ENCODE assay signal across 8 cellular contexts in the genomic region with DNA sequence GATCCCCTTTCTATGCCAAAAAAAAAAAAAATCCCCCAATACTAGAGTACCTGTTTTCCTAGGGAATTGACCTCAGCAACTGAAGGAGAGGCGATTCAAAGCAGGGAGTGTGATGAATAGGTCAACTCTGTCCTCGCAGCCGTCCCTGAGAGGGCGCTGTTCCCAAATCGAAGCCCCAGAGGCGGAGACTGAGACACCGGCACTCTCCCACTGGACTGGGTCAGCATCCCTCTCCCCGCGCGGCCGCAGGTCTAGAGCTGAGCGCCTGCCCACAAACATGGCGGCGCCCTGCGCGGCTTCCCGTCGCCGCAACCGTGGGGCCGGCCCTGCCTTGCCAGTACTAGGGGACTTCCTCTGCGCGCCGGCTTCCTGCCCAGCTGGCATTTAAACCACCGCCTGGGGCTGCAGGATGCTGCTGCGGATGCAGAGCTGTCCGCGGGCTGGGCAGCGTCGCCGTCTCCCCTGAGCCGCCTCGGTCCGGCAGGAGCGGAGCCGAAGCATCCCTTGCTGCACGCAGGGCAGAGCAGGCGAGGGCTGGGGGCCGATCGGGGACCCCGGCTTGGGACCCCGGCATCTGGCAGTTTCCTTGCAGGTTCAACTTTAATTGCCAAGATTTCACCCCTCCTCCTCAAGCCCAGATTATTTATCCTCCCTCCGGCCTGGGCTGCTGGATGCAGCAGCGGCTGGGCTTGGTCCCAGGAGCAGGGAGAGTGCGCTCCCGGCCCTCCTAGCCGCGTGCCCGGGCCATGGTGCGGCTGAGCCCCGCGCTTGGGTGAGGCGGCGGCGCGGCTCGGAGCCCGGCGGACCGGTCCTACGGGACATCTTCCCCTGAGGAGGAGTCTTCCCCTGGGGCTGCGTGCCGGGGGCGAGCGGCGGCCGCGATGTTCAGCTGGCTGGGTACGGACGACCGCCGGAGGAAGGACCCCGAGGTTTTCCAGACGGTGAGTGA. TPM values are rescaled to one million over a fixed set of nuclear protein-coding genes. Genes with fewer than 3 reads are reported as not detected.
DNase-seq lines count a peak whose midpoint lies in the region; ATAC-seq and TF ChIP-seq lines count a peak whose summit lies in the region.

A gene (plus strand): TSS at position 412 of the 949 bp plus-strand sequence. CDS start 470 bp downstream, at position 882.

- ATAC-seq in GM21737 (IDR thresholded peaks at IDR 0.05; ENCODE audit: unreplicated experiment) (peak; percentile 93), omental fat pad (ENCODE audit: low FRiP score) (peak; percentile 94)

- H3K79me2 ChIP-seq in Karpas-422 (ENCODE audit: low read length), result peaks cover 52% of the 10 kb centered on the region

- H3K9ac ChIP-seq in Karpas-422 (ENCODE audit: low read length), result peak within 1 kb of the TSS; percentile 91

- DNase-seq in DMS53 (lab: John Stamatoyannopoulos, UW) (peak; percentile 95), Karpas-422 (peak; percentile 98), SJCRH30 (peak; percentile 30 to 31), glomerular visceral epithelial cell (ENCODE audit: extremely low spot score) (peak; percentile 92), omental fat pad (ENCODE audit: low spot score) (peak; percentile 67), testis (peak; percentile 92)

- H3K9me2 ChIP-seq in Karpas-422 (replicated peaks; ENCODE audit: insufficient read depth, low read length), result no peaks in the 10 kb centered on the region

- H3K27me3 ChIP-seq in Karpas-422 (ENCODE audit: low read length) (no peaks in the 10 kb centered on the region), SJCRH30 (peaks cover 15% of the 10 kb centered on the region; the same call in 1 of the 2 replicates), testis (no peaks in the 10 kb centered on the region)

- H3K4me1 Mint-ChIP-seq in activated naive CD4-positive, alpha-beta T cell treated with anti-CD3 and anti-CD28 coated beads, Interleukin-2, amount 50 U/mL, for 24 hours, result peaks cover 25% of the 10 kb centered on the region

- H3K4me3 ChIP-seq in Karpas-422 (ENCODE audit: low read length) (peak within 1 kb of the TSS; percentile 81), SJCRH30 (no peak within 1 kb of the TSS), testis (peak within 1 kb of the TSS; percentile 56 to 76)

- peak within 1 kb of the TSS; percentile 60 for H3K27ac Mint-ChIP-seq in activated naive CD4-positive, alpha-beta T cell treated with anti-CD3 and anti-CD28 coated beads, Interleukin-2, amount 50 U/mL, for 24 hours

- H4K20me1 ChIP-seq in Karpas-422 (ENCODE audit: insufficient read depth, low read depth, low read length), result peaks cover 31% of the 10 kb centered on the region

- H2AFZ ChIP-seq in Karpas-422 (ENCODE audit: low read length), result no peak within 1 kb of the TSS

- intact Hi-C loops in testis (cut with DNase I; ENCODE audit: low total_unique reads), result no loop called here

- no peaks in the 10 kb centered on the region for H3K36me3 Mint-ChIP-seq in activated naive CD4-positive, alpha-beta T cell treated with anti-CD3 and anti-CD28 coated beads, Interleukin-2, amount 50 U/mL, for 24 hours

- TF ChIP-seq POLR2A in testis (IDR thresholded peaks at IDR 0.05), result no peak

- peak within 1 kb of the TSS; percentile 77 for H3K4me3 Mint-ChIP-seq in activated naive CD4-positive, alpha-beta T cell treated with anti-CD3 and anti-CD28 coated beads, Interleukin-2, amount 50 U/mL, for 24 hours

- H3K4me1 ChIP-seq in Karpas-422 (ENCODE audit: low read length) (peaks cover 46% of the 10 kb centered on the region), SJCRH30 (no peaks in the 10 kb centered on the region), testis (peaks cover 3% of the 10 kb centered on the region)

- H3K9me3 ChIP-seq in Karpas-422 (ENCODE audit: low read length), result no peaks in the 10 kb centered on the region
- H3K9me3 ChIP-seq in SJCRH30 (replicated peaks), result no peaks in the 10 kb centered on the region
- H3K9me3 ChIP-seq in testis, result no peaks in the 10 kb centered on the region

- TF ChIP-seq CTCF in omental fat pad (IDR thresholded peaks at IDR 0.05) (no peak), testis (IDR thresholded peaks at IDR 0.05) (peak; percentile 15 to 40 (median 30))

- no peaks in the 10 kb centered on the region for H3K27me3 Mint-ChIP-seq in activated naive CD4-positive, alpha-beta T cell treated with anti-CD3 and anti-CD28 coated beads, Interleukin-2, amount 50 U/mL, for 24 hours

- no peaks in the 10 kb centered on the region for H3K9me3 Mint-ChIP-seq in activated naive CD4-positive, alpha-beta T cell treated with anti-CD3 and anti-CD28 coated beads, Interleukin-2, amount 50 U/mL, for 24 hours

- WGBS in testis, 2 donors, result 1 to 3% methylated on average over 31 to 66 of the region's 74 CpGs

- H3K36me3 ChIP-seq in Karpas-422 (ENCODE audit: insufficient read depth, low read length) (peaks cover 41% of the 10 kb centered on the region), SJCRH30 (no peaks in the 10 kb centered on the region), testis (ENCODE audit: low read depth, missing control alignments) (no peaks in the 10 kb centered on the region)

- H3K4me2 ChIP-seq in Karpas-422 (ENCODE audit: low read depth, low read length, poor library complexity, severe bottlenecking), result peak within 1 kb of the TSS; percentile 94

- H3K27ac ChIP-seq in Karpas-422 (ENCODE audit: low read length) (peak within 1 kb of the TSS; percentile 96), SJCRH30 (no peak within 1 kb of the TSS), testis (peak within 1 kb of the TSS in 1 of 2 donors; percentile 15)

RNA-seq across cellular contexts. Expression of the gene that starts here (rescaled TPM):
- total RNA-seq in Karpas-422 (2014; rRNA removed; shearing (Covaris generic); ENCODE audit: low replicate concordance), result 152 and 200 TPM in 2 replicates
- total RNA-seq in SJCRH30 (2014; rRNA removed; shearing (Covaris generic)), result not detected in 2 replicates
- total RNA-seq in omental fat pad (1 to 10 TPM; 3.1 to 5.2 (median 3.6) TPM), testis (1 to 10 TPM; 4.5 to 5.1 TPM)
- polyA plus RNA-seq in testis (ENCODE audit: insufficient read depth, low read depth, low replicate concordance), result 3.5 TPM

Comparison
In these comparisons a context has a peak if more than half of its experiments do, and no peak if none do; other contexts are left out.
1. RNA of the gene that starts here (total RNA-seq): 152 to 200 TPM in Karpas-422; 4.5 to 5.1 TPM in testis, 3.1 to 5.2 TPM in omental fat pad and not detected in SJCRH30; every median in the first group is over 10 times any median in the second.
2. Peak in DNase-seq in SJCRH30; RNA of the gene not detected or under 1 TPM.
3. DNase-seq: peak in every context shown above with its lines; median percentile 98 in Karpas-422; 95 in DMS53; 92 in glomerular visceral epithelial cell; 92 in testis; 67 in omental fat pad; 30 in SJCRH30.
4. CTCF ChIP-seq: peak in testis (3 of 3); none in omental fat pad (0 of 3).